20 cellular contexts compared by ENCODE assay signal in the genomic region with DNA sequence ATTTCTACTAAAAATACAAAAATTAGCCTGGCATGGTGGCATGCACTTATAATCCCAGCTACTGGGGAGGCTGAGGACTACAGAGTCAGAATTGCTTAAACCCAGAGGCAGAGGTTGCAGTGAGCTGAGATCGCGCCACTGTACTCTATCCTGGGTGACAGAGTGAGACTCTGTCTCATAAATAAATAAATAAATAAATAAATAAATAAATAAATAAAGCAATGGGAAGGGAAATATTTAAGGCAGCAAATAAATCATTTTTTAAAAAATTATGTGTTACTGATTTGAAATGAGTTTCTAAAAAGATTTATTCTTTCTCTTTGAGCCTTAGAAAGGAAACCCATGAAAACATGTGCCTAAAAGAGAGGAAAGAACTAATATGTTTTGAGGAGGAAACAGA. TPM values are rescaled to one million over a fixed set of nuclear protein-coding genes. Genes with fewer than 3 reads are reported as not detected.
A peak's percentile ranks its signal among the peaks of the same experiment; 100 is the strongest.
DNase-seq lines count a peak whose midpoint lies in the region; ATAC-seq, FAIRE-seq and TF ChIP-seq lines count a peak whose summit lies in the region.
"Had no signal": no experiment of that assay in that cellular context is flagged by ENCODE, and none has a peak within 500 bp of the region (broad histone marks: within the 10 kb centered on the region; RNA-seq: fewer than 3 reads in every experiment).

No MANE protein-coding gene starts in this region.

- no peaks in the 10 kb centered on the region for H4K20me1 ChIP-seq in K562 (replicated peaks; ENCODE audit: control insufficient read depth, insufficient read depth, low read length)
- H4K20me1 ChIP-seq: BLaER1 treated with 17β-estradiol and CSF1 and Interleukin-3, amounts not matched to agents 10 nM and 100 nM had no signal

- H3K4me1 ChIP-seq in A549: no peaks in the 10 kb centered on the region
- no peaks in the 10 kb centered on the region for H3K4me1 ChIP-seq in HEK293 (ENCODE audit: control insufficient read depth, insufficient read depth, low read length)
- peaks cover 4 to 6% of the 10 kb centered on the region in 2 experiments; a peak in 3 of 5 replicates for H3K4me1 ChIP-seq in K562 (replicated peaks in 1 of 2; ENCODE audit: control insufficient read depth in 2 of 2, insufficient read depth in 2 of 2, low read length in 2 of 2)

- WGBS in A549 (ENCODE audit: missing lambda C conversion rate): 91% methylated on average over 2 of the region's 2 CpGs
- 74% methylated on average over 2 of the region's 2 CpGs for WGBS in K562 (ENCODE audit: insufficient coverage, low coverage, missing lambda C conversion rate)

- no TSS peak for BruUV-seq in K562 (replicated peaks; lab: Mats Ljungman, UMichigan)

- no peak overlapping the region for H3K27ac ChIP-seq in A549
- H3K27ac ChIP-seq in HEK293 (ENCODE audit: extremely low read depth, low read depth, low read length): no peak overlapping the region
- H3K27ac ChIP-seq in K562 (ENCODE audit: extremely low read depth, low read depth, low read length): no peak overlapping the region
- H3K27ac ChIP-seq: BLaER1 treated with 17β-estradiol and CSF1 and Interleukin-3, amounts not matched to agents 10 nM and 100 nM; GM23248 had no signal

- H3K9me3 ChIP-seq in A549 (no peaks in the 10 kb centered on the region), HEK293 (ENCODE audit: control insufficient read depth, insufficient read depth, low read depth, low read length) (no peaks in the 10 kb centered on the region), K562 (replicated peaks; ENCODE audit: control insufficient read depth, insufficient read depth, low read depth, low read length) (no peaks in the 10 kb centered on the region)

- no peaks in the 10 kb centered on the region for H3K27me3 ChIP-seq in K562 (ENCODE audit: control insufficient read depth in 2 of 2, insufficient read depth in 2 of 2, low read length in 2 of 2)
- H3K27me3 ChIP-seq: BLaER1 treated with 17β-estradiol and CSF1 and Interleukin-3, amounts not matched to agents 10 nM and 100 nM had no signal

- POLR2A ChIA-PET in A549 (lab: Yijun Ruan, JAX) (no interaction called here), HEK293 (lab: Yijun Ruan, JAX) (no interaction called here), K562 (lab: Yijun Ruan, JAX) (interaction anchor here (0.5 kb wide), 1 partner anchor 242 kb away, joined by 3 read pairs; no protein-coding TSS in a partner anchor)

- H3K9me1 ChIP-seq in K562 (ENCODE audit: control insufficient read depth, insufficient read depth, low read length): no peaks in the 10 kb centered on the region

- H3K4me3 ChIP-seq in A549 (no peak overlapping the region), HEK293 (ENCODE audit: low read depth, low read length) (no peak overlapping the region), K562 (no peak overlapping the region)
- H3K4me3 ChIP-seq: BLaER1 treated with 17β-estradiol and CSF1 and Interleukin-3, amounts not matched to agents 10 nM and 100 nM; GM12878; GM23248 had no signal

- TF ChIP-seq CTCF in A549 (IDR thresholded peaks at IDR 0.05): no peak
- TF ChIP-seq CTCF in HEK293 (tag by site-specific recombination; IDR thresholded peaks at IDR 0.05): no peak
- no peak for TF ChIP-seq CTCF in K562 (IDR thresholded peaks at IDR 0.05 in 2 of 3, conservative IDR thresholded peaks at IDR 0.05 in 1 of 3; ENCODE audit: insufficient read depth in 2 of 3, low read depth in 1 of 3, low read length in 3 of 3)

- DNase-seq in A549 (ENCODE audit: low read depth in 1 of 2, low spot score in 1 of 2) (no peak), K562 (ENCODE audit: extremely low read depth in 1 of 4, low spot score in 3 of 4) (no peak), Ammon's horn (ENCODE audit: low spot score) (no peak)
- no peak for DNase-seq in stimulated activated naive CD4-positive, alpha-beta T cell treated with Interleukin-2 at 50 U/mL for 16 hours (lab: John Stamatoyannopoulos, UW)
- DNase-seq: 8988T; CD4-positive, alpha-beta T cell; CD8-positive, alpha-beta memory T cell; DMS 273 treated with DMSO at 0.1 percent for 48 hours; DMS79; EL; GDM1; H7 had no signal

- no peak overlapping the region for H3K4me2 ChIP-seq in A549
- H3K4me2 ChIP-seq in K562 (ENCODE audit: insufficient read depth, low read length): no peak overlapping the region

- FAIRE-seq in A549 (lab: Jason Lieb, UNC): no peak
- no peak for FAIRE-seq in K562 (lab: Jason Lieb, UNC)
- FAIRE-seq: D721Med, GM12878, GM19239, H1 had no signal

- ATAC-seq in A549: no peak
- no peak for ATAC-seq in K562
- no peak for ATAC-seq in HG02763 (IDR thresholded peaks at IDR 0.05; ENCODE audit: unreplicated experiment)
- ATAC-seq: GM12878 had no signal

- in situ Hi-C loops in K562 (cut with MboI): no loop called here

- no peaks in the 10 kb centered on the region for H3K36me3 ChIP-seq in HEK293 (ENCODE audit: control insufficient read depth in 2 of 2, insufficient read depth in 1 of 2, low read length in 2 of 2)
- H3K36me3 ChIP-seq in K562 (ENCODE audit: control insufficient read depth, insufficient read depth, low read length): no peaks in the 10 kb centered on the region
- H3K36me3 ChIP-seq: BLaER1 treated with 17β-estradiol and CSF1 and Interleukin-3, amounts not matched to agents 10 nM and 100 nM had no signal

- no peak overlapping the region for H3K9ac ChIP-seq in K562 (ENCODE audit: insufficient read depth in 1 of 2, low read depth in 2 of 2, low read length in 2 of 2)
- H3K9ac ChIP-seq: BLaER1 treated with 17β-estradiol and CSF1 and Interleukin-3, amounts not matched to agents 10 nM and 100 nM; GM23248 had no signal

- intact Hi-C loops in K562 (cut with micrococcal nuclease): no loop called here

- no peak for TF ChIP-seq RAD21 in A549 (conservative IDR thresholded peaks at IDR 0.05 in 1 of 2, IDR thresholded peaks at IDR 0.05 in 1 of 2)
- TF ChIP-seq RAD21 in K562 (CRISPR knock-in tag; conservative IDR thresholded peaks at IDR 0.05 in 1 of 2, IDR thresholded peaks at IDR 0.05 in 1 of 2): no peak

- TF ChIP-seq EP300 in A549 (IDR thresholded peaks at IDR 0.05): no peak
- no peak for TF ChIP-seq EP300 in K562 (IDR thresholded peaks at IDR 0.05; ENCODE audit: low read length)

- H3K79me2 ChIP-seq in K562 (ENCODE audit: control insufficient read depth, insufficient read depth, low read length): no peaks in the 10 kb centered on the region

- 0 out of 2 replicates have a peak overlapping the region, but pooled peaks have one; percentile 0 for H2AFZ ChIP-seq in K562 (ENCODE audit: low read depth, low read length)
- H2AFZ ChIP-seq: GM23248 had no signal

- CTCF ChIA-PET in A549 (lab: Yijun Ruan, JAX): no interaction called here
- CTCF ChIA-PET in HEK293 (lab: Yijun Ruan, JAX): interaction anchor here (0.7 kb wide), 2 partner anchors 17 to 703 kb away, joined by 3 read pairs; no protein-coding TSS in a partner anchor
- CTCF ChIA-PET in K562 (lab: Yijun Ruan, JAX; ENCODE audit: low intra/inter-chr PET ratio): no interaction called here

- TF ChIP-seq POLR2A in A549 (IDR thresholded peaks at IDR 0.05; ENCODE audit: low read length): no peak
- no peak for TF ChIP-seq POLR2A in K562 (conservative IDR thresholded peaks at IDR 0.05)

TF ChIP-seq in A549, 52 proteins besides CTCF, POLR2A, EP300 and RAD21:
- TF ChIP-seq ZC3H11A (IDR thresholded peaks at IDR 0.05) (peak; percentile 91), MAFK (IDR thresholded peaks at IDR 0.05; ENCODE audit: partially characterized antibody) (no peak)
TF ChIP-seq in A549: peak in this region for 1.

TF ChIP-seq in HEK293, 187 proteins besides CTCF, POLR2A, EP300 and RAD21 (continues in another document):
- no peak for TF ChIP-seq OVOL3 (tag by site-specific recombination; IDR thresholded peaks at IDR 0.05)
- no peak for TF ChIP-seq ZNF354C (tag by site-specific recombination; IDR thresholded peaks at IDR 0.05; ENCODE audit: borderline replicate concordance, low read depth)
- TF ChIP-seq GFI1B (tag by site-specific recombination; IDR thresholded peaks at IDR 0.05): no peak
- TF ChIP-seq ZNF184 (tag by site-specific recombination; IDR thresholded peaks at IDR 0.05): no peak

TF ChIP-seq in K562, 482 proteins besides CTCF, POLR2A, EP300 and RAD21 (continues in another document):
- TF ChIP-seq ZFP36 (IDR thresholded peaks at IDR 0.05; ENCODE audit: low read depth, low read length, partially characterized antibody): no peak
- no peak for TF ChIP-seq MECOM (CRISPR knock-in tag; IDR thresholded peaks at IDR 0.05)
- TF ChIP-seq GATA2 (CRISPR knock-in tag; IDR thresholded peaks at IDR 0.05): no peak
- no peak for TF ChIP-seq LEF1 (IDR thresholded peaks at IDR 0.05)

RNA-seq across cellular contexts. Expression of gene ZEB1, which starts 45.2 kb away (rescaled TPM):
- polyA plus RNA-seq in A549 (2011; rRNA removed) (22.8 and 23.8 TPM in 2 replicates), A549 (2017; fragmentation: RNase III; extraction: RNeasy Plus Mini Kit Qiagen cat#74134 plus additional on column Dnase treatment) (8.1 to 8.5 TPM (median 8.1 TPM) in 3 replicates), K562 (2011; rRNA removed) (4.3 and 4.9 TPM in 2 replicates), K562 (2014; fragmentation: Illumina TruSeq; extraction: Trizol) (4.9 and 5.7 TPM in 2 replicates), K562 (2014; fragmentation: Nextera tagmentation; extraction: Ambion mirVana) (1 to 10 TPM; 3.4 to 4.6 TPM), K562 (2014; rRNA removed) (2.1 and 2.9 TPM in 2 replicates)
- polyA plus RNA-seq in A549 (2012; cell fraction: cytosol; rRNA removed): 2.3 and 2.8 TPM in 2 replicates
- 2.7 and 3.1 TPM in 2 replicates for polyA plus RNA-seq in A549 (2012; cell fraction: nucleus; rRNA removed)
- polyA minus RNA-seq in A549 (2011; rRNA and poly(A)+ RNA removed): 27.3 and 31.1 TPM in 2 replicates
- 5.3 and 22.2 TPM in 2 replicates for total RNA-seq in K562 (2011; cell fraction: chromatin; rRNA removed; ENCODE audit: low replicate concordance)
- 2.7 and 6.1 TPM in 2 replicates for total RNA-seq in K562 (2011; cell fraction: nucleolus; rRNA removed)
- 10.0 and 20.7 TPM in 2 replicates for total RNA-seq in K562 (2011; cell fraction: nucleoplasm; rRNA removed)
- total RNA-seq in K562 (2014; rRNA removed) (3.3 and 3.8 TPM in 2 replicates), K562 (2014; rRNA removed; fragmentation: Illumina TruSeq; extraction: Trizol) (8.4 and 10.3 TPM in 2 replicates), K562 (2015; rRNA removed; fragmentation: Illumina TruSeq; extraction: Trizol) (6.6 and 7.8 TPM in 2 replicates), K562 (2021) (6.6 and 7.0 TPM in 2 replicates)
- polyA plus RNA-seq in K562 (2011; cell fraction: cytosol; rRNA removed): 0.69 and 1.5 TPM in 2 replicates
- 4.0 and 4.4 TPM in 2 replicates for polyA plus RNA-seq in K562 (2011; cell fraction: nucleus; rRNA removed)
- 3.2 and 4.1 TPM in 2 replicates for polyA plus RNA-seq in K562 (2012)
- 24.4 and 33.0 TPM in 2 replicates for polyA minus RNA-seq in K562 (2011; rRNA and poly(A)+ RNA removed)
- polyA minus RNA-seq in K562 (2011; cell fraction: cytosol; rRNA and poly(A)+ RNA removed): 3.7 and 8.3 TPM in 2 replicates
- polyA minus RNA-seq in K562 (2011; cell fraction: nucleus; rRNA and poly(A)+ RNA removed): 8.9 and 24.9 TPM in 2 replicates
